Comparison of ENCODE assay signal across 1 cellular context in the genomic region with DNA sequence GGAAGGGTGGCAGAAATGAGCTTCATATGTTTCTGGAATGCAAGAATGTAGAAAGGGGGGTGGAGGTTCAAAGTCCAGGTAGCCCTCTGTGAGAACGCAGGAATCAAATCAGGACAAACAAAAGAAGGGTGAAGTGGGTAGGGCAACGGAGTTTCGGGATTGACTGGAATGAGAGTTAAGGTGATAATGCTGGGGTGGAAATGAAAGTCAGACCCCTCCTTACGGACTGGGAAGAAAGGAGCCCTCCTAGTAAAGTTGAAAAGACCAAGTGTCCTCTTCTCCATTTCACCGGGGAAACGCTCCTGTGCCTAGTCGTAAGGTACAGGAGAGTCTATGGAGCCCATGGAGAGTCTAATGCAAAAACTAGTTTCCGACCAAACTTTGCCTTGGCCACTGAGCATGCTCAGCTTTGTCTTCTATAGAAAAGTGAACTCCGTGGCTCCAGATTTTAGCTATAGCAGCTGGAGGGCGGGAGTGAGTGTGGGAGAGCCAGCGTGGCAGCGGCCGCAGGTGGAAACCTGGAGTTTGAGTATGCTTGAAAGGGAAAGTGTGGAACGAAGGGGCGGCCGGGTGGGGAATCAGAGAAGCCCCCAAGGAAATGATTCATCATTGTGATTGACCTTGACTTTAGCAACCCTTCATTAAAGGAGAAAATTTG.
A peak's percentile ranks its signal among the peaks of the same experiment; 100 is the strongest.
TF ChIP-seq lines count a peak whose summit lies in the region.

No MANE protein-coding gene starts in this region.

TF ChIP-seq in HepG2, 621 proteins besides CTCF, POLR2A, EP300 and RAD21 (continued from another document and continues in another):
- peak; percentile 3; the same call in 1 of the 2 replicates for TF ChIP-seq TGIF2 (CRISPR knock-in tag; IDR thresholded peaks at IDR 0.05)
- TF ChIP-seq SCMH1 (CRISPR knock-in tag; IDR thresholded peaks at IDR 0.05; ENCODE audit: borderline replicate concordance) = no peak
- TF ChIP-seq, protein P1, sequence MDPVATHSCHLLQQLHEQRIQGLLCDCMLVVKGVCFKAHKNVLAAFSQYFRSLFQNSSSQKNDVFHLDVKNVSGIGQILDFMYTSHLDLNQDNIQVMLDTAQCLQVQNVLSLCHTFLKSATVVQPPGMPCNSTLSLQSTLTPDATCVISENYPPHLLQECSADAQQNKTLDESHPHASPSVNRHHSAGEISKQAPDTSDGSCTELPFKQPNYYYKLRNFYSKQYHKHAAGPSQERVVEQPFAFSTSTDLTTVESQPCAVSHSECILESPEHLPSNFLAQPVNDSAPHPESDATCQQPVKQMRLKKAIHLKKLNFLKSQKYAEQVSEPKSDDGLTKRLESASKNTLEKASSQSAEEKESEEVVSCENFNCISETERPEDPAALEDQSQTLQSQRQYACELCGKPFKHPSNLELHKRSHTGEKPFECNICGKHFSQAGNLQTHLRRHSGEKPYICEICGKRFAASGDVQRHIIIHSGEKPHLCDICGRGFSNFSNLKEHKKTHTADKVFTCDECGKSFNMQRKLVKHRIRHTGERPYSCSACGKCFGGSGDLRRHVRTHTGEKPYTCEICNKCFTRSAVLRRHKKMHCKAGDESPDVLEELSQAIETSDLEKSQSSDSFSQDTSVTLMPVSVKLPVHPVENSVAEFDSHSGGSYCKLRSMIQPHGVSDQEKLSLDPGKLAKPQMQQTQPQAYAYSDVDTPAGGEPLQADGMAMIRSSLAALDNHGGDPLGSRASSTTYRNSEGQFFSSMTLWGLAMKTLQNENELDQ (CRISPR knock-in tag; IDR thresholded peaks at IDR 0.05; ENCODE audit: borderline replicate concordance) = no peak
- no peak for TF ChIP-seq DDIT3 (CRISPR knock-in tag; IDR thresholded peaks at IDR 0.05)
- TF ChIP-seq, protein P2, sequence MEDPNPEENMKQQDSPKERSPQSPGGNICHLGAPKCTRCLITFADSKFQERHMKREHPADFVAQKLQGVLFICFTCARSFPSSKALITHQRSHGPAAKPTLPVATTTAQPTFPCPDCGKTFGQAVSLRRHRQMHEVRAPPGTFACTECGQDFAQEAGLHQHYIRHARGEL (CRISPR knock-in tag; IDR thresholded peaks at IDR 0.05) = no peak
- TF ChIP-seq MBD4 (IDR thresholded peaks at IDR 0.05; ENCODE audit: borderline replicate concordance, low read length) = no peak
- no peak for TF ChIP-seq ZNF83 (CRISPR knock-in tag; IDR thresholded peaks at IDR 0.05; ENCODE audit: borderline replicate concordance)
- no peak for TF ChIP-seq ZNF691 (CRISPR knock-in tag; IDR thresholded peaks at IDR 0.05; ENCODE audit: borderline replicate concordance, low read depth)
- TF ChIP-seq GZF1 (CRISPR knock-in tag; IDR thresholded peaks at IDR 0.05) = no peak
- no peak for TF ChIP-seq GABPB1 (CRISPR knock-in tag; IDR thresholded peaks at IDR 0.05)
- peak; percentile 48 for TF ChIP-seq CEBPG (CRISPR knock-in tag; IDR thresholded peaks at IDR 0.05)
- TF ChIP-seq MLLT10 (CRISPR knock-in tag; IDR thresholded peaks at IDR 0.05) = no peak
- no peak for TF ChIP-seq ZMYM3 (CRISPR knock-in tag; IDR thresholded peaks at IDR 0.05)
- TF ChIP-seq DR1 (CRISPR knock-in tag; IDR thresholded peaks at IDR 0.05) = no peak
- TF ChIP-seq ZSCAN22 (CRISPR knock-in tag; IDR thresholded peaks at IDR 0.05) = no peak
- TF ChIP-seq RNF219 (CRISPR knock-in tag; IDR thresholded peaks at IDR 0.05) = no peak
- no peak for TF ChIP-seq NFE2L1 (CRISPR knock-in tag; IDR thresholded peaks at IDR 0.05; ENCODE audit: borderline replicate concordance)
- TF ChIP-seq TBL1XR1 (IDR thresholded peaks at IDR 0.05; ENCODE audit: borderline replicate concordance, low read length, partially characterized antibody) = no peak
- no peak for TF ChIP-seq ATF1 (CRISPR knock-in tag; IDR thresholded peaks at IDR 0.05)
- no peak for TF ChIP-seq ZNF513 (CRISPR knock-in tag; conservative IDR thresholded peaks at IDR 0.05)
- TF ChIP-seq FOSL2 (CRISPR knock-in tag; IDR thresholded peaks at IDR 0.05) = no peak
- TF ChIP-seq ZNF816 (CRISPR knock-in tag; IDR thresholded peaks at IDR 0.05; ENCODE audit: borderline replicate concordance) = peak; percentile 17; the same call in 1 of the 2 replicates
- no peak for TF ChIP-seq ZMAT3 (CRISPR knock-in tag; conservative IDR thresholded peaks at IDR 0.05)
- no peak for TF ChIP-seq FOXK2 (IDR thresholded peaks at IDR 0.05)
- TF ChIP-seq AGO2 (optimal IDR thresholded peaks at IDR 0.05; ENCODE audit: low read depth, low read length) = no peak
- no peak for TF ChIP-seq HNRNPK (IDR thresholded peaks at IDR 0.05; ENCODE audit: low read depth, low read length, poor library complexity, severe bottlenecking)
- TF ChIP-seq MIER2 (CRISPR knock-in tag; IDR thresholded peaks at IDR 0.05) = peak; percentile 17; the same call in 1 of the 2 replicates
- no peak; the same call in 1 of the 2 replicates for TF ChIP-seq TMF1 (CRISPR knock-in tag; IDR thresholded peaks at IDR 0.05; ENCODE audit: low read depth)
- TF ChIP-seq GMEB2 (CRISPR knock-in tag; IDR thresholded peaks at IDR 0.05; ENCODE audit: low read depth) = no peak
- TF ChIP-seq XBP1 (CRISPR knock-in tag; IDR thresholded peaks at IDR 0.05) = no peak
- TF ChIP-seq NR0B2 (CRISPR knock-in tag; IDR thresholded peaks at IDR 0.05) = no peak
- TF ChIP-seq, protein P3, sequence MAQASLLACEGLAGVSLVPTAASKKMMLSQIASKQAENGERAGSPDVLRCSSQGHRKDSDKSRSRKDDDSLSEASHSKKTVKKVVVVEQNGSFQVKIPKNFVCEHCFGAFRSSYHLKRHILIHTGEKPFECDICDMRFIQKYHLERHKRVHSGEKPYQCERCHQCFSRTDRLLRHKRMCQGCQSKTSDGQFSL (CRISPR knock-in tag; IDR thresholded peaks at IDR 0.05) = no peak
- no peak for TF ChIP-seq CHD2 (IDR thresholded peaks at IDR 0.05; ENCODE audit: low read depth, low read length)
- TF ChIP-seq, protein P4, sequence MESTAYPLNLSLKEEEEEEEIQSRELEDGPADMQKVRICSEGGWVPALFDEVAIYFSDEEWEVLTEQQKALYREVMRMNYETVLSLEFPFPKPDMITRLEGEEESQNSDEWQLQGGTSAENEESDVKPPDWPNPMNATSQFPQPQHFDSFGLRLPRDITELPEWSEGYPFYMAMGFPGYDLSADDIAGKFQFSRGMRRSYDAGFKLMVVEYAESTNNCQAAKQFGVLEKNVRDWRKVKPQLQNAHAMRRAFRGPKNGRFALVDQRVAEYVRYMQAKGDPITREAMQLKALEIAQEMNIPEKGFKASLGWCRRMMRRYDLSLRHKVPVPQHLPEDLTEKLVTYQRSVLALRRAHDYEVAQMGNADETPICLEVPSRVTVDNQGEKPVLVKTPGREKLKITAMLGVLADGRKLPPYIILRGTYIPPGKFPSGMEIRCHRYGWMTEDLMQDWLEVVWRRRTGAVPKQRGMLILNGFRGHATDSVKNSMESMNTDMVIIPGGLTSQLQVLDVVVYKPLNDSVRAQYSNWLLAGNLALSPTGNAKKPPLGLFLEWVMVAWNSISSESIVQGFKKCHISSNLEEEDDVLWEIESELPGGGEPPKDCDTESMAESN (CRISPR knock-in tag; conservative IDR thresholded peaks at IDR 0.05) = no peak
- TF ChIP-seq ZNF17 (CRISPR knock-in tag; IDR thresholded peaks at IDR 0.05) = 0 out of 2 replicates have a peak, but pooled peaks have one; percentile 64
- TF ChIP-seq, protein P5, sequence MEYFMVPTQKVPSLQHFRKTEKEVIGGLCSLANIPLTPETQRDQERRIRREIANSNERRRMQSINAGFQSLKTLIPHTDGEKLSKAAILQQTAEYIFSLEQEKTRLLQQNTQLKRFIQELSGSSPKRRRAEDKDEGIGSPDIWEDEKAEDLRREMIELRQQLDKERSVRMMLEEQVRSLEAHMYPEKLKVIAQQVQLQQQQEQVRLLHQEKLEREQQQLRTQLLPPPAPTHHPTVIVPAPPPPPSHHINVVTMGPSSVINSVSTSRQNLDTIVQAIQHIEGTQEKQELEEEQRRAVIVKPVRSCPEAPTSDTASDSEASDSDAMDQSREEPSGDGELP (IDR thresholded peaks at IDR 0.05; ENCODE audit: borderline replicate concordance, low read depth) = peak; percentile 70; the same call in 1 of the 2 replicates
- TF ChIP-seq, protein P6, sequence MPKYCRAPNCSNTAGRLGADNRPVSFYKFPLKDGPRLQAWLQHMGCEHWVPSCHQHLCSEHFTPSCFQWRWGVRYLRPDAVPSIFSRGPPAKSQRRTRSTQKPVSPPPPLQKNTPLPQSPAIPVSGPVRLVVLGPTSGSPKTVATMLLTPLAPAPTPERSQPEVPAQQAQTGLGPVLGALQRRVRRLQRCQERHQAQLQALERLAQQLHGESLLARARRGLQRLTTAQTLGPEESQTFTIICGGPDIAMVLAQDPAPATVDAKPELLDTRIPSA (CRISPR knock-in tag; IDR thresholded peaks at IDR 0.05; ENCODE audit: borderline replicate concordance) = no peak
- TF ChIP-seq FOXJ3 (CRISPR knock-in tag; IDR thresholded peaks at IDR 0.05; ENCODE audit: borderline replicate concordance) = peak; percentile 45; the same call in 1 of the 2 replicates
- TF ChIP-seq ZNF672 (CRISPR knock-in tag; IDR thresholded peaks at IDR 0.05) = no peak
- TF ChIP-seq ZFP36 (IDR thresholded peaks at IDR 0.05; ENCODE audit: borderline replicate concordance, low read depth, low read length, partially characterized antibody) = no peak
- TF ChIP-seq, protein P7, sequence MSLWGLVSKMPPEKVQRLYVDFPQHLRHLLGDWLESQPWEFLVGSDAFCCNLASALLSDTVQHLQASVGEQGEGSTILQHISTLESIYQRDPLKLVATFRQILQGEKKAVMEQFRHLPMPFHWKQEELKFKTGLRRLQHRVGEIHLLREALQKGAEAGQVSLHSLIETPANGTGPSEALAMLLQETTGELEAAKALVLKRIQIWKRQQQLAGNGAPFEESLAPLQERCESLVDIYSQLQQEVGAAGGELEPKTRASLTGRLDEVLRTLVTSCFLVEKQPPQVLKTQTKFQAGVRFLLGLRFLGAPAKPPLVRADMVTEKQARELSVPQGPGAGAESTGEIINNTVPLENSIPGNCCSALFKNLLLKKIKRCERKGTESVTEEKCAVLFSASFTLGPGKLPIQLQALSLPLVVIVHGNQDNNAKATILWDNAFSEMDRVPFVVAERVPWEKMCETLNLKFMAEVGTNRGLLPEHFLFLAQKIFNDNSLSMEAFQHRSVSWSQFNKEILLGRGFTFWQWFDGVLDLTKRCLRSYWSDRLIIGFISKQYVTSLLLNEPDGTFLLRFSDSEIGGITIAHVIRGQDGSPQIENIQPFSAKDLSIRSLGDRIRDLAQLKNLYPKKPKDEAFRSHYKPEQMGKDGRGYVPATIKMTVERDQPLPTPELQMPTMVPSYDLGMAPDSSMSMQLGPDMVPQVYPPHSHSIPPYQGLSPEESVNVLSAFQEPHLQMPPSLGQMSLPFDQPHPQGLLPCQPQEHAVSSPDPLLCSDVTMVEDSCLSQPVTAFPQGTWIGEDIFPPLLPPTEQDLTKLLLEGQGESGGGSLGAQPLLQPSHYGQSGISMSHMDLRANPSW (CRISPR knock-in tag; IDR thresholded peaks at IDR 0.05; ENCODE audit: borderline replicate concordance) = no peak
- no peak for TF ChIP-seq JDP2 (CRISPR knock-in tag; IDR thresholded peaks at IDR 0.05; ENCODE audit: borderline replicate concordance)
- TF ChIP-seq MTA1 (CRISPR knock-in tag; IDR thresholded peaks at IDR 0.05; ENCODE audit: borderline replicate concordance) = no peak
- no peak; the same call in 1 of the 2 replicates for TF ChIP-seq ZNF589 (CRISPR knock-in tag; conservative IDR thresholded peaks at IDR 0.05)
- TF ChIP-seq MTF1 (CRISPR knock-in tag; IDR thresholded peaks at IDR 0.05) = no peak
- no peak for TF ChIP-seq ZNF34 (CRISPR knock-in tag; IDR thresholded peaks at IDR 0.05; ENCODE audit: borderline replicate concordance)
